Comparison of ENCODE assay signal across 25 cellular contexts in genomic region chr22:48181168-48181955, GRCh38.
"Had no signal": no experiment of that assay in that cellular context is flagged by ENCODE, and none has a peak within 500 bp of the region (broad histone marks: within the 10 kb centered on the region; RNA-seq: fewer than 3 reads in every experiment).

No MANE protein-coding gene starts in this region.

- H3K4me1 Mint-ChIP-seq: mesothelial cell of epicardium; stimulated activated memory B cell treated with anti-CD40 and anti-IgM and Interleukin-4, amounts not matched to agents 10 μg/mL and 1 μg/mL and 100 μg/mL, for 72 hours had no signal

- H3K4me3 Mint-ChIP-seq: mesothelial cell of epicardium; naive B cell; natural killer cell treated with Interleukin-12 subunit alpha and Interleukin-12 subunit beta and Interleukin-15 and Interleukin-18, amount 100 ng/mL, for 72 hours; neural progenitor cell; stimulated activated memory B cell treated with anti-CD40 and anti-IgM and Interleukin-4, amounts not matched to agents 10 μg/mL and 1 μg/mL and 100 μg/mL, for 72 hours; type B pancreatic cell had no signal

- H3K27ac Mint-ChIP-seq: mesothelial cell of epicardium; natural killer cell treated with Interleukin-12 subunit alpha and Interleukin-12 subunit beta and Interleukin-15 and Interleukin-18, amount 100 ng/mL, for 72 hours; neural progenitor cell; stimulated activated memory B cell treated with anti-CD40 and anti-IgM and Interleukin-4, amounts not matched to agents 10 μg/mL and 1 μg/mL and 100 μg/mL, for 72 hours; type B pancreatic cell had no signal

- H3K36me3 Mint-ChIP-seq: mesothelial cell of epicardium; natural killer cell treated with Interleukin-12 subunit alpha and Interleukin-12 subunit beta and Interleukin-15 and Interleukin-18, amount 100 ng/mL, for 72 hours; neural progenitor cell; stimulated activated memory B cell treated with anti-CD40 and anti-IgM and Interleukin-4, amounts not matched to agents 10 μg/mL and 1 μg/mL and 100 μg/mL, for 72 hours; type B pancreatic cell had no signal

- ATAC-seq: gastrocnemius medialis; left lung; mucosa of descending colon; natural killer cell treated with Interleukin-12 subunit alpha and Interleukin-12 subunit beta and Interleukin-15 and Interleukin-18, amount 100 ng/mL, for 72 hours; psoas muscle; right cardiac atrium; stimulated activated memory B cell treated with anti-CD40 and anti-IgM and Interleukin-4, amounts not matched to agents 10 μg/mL and 1 μg/mL and 100 μg/mL, for 72 hours; stimulated activated naive CD8-positive, alpha-beta T cell treated with anti-CD3 and anti-CD28 coated beads, Interleukin-15, Interleukin-2, amounts not matched to agents 100 U/mL and 50 U/mL, for 24 hours had no signal

- DNase-seq: cortex of kidney; effector CD4-positive, alpha-beta T cell; foreskin fibroblast; gastrocnemius medialis; kidney; left lung; mesenchymal stem cell; mucosa of descending colon; naive B cell; nucleus accumbens; ovary; posterior cingulate gyrus; psoas muscle; right cardiac atrium; spleen; stimulated activated CD4-positive, alpha-beta T cell treated with anti-CD3 and anti-CD28 coated beads, Interleukin-4, amount 100 ng/mL, for 4 hours; stimulated activated naive CD8-positive, alpha-beta T cell treated with anti-CD3 and anti-CD28 coated beads, Interleukin-15, Interleukin-2, amounts not matched to agents 100 U/mL and 50 U/mL, for 24 hours; substantia nigra; testis; tibial artery had no signal

- H3K9me3 Mint-ChIP-seq: mesothelial cell of epicardium; natural killer cell treated with Interleukin-12 subunit alpha and Interleukin-12 subunit beta and Interleukin-15 and Interleukin-18, amount 100 ng/mL, for 72 hours; type B pancreatic cell had no signal
